Comparison of ENCODE assay signal across 18 cellular contexts in genomic region chr15:55518641-55519040, GRCh38. TPM values are rescaled to one million over a fixed set of nuclear protein-coding genes. Genes with fewer than 3 reads are reported as not detected.
DNase-seq lines count a peak whose midpoint lies in the region; ATAC-seq and TF ChIP-seq lines count a peak whose summit lies in the region.
"Had no signal": no experiment of that assay in that cellular context is flagged by ENCODE, and none has a peak within 500 bp of the region (broad histone marks: within the 10 kb centered on the region; RNA-seq: fewer than 3 reads in every experiment).

No MANE protein-coding gene starts in this region.

- no peak overlapping the region for H3K4me3 Mint-ChIP-seq in neural crest cell
- no peak overlapping the region for H3K4me3 Mint-ChIP-seq in activated CD4-positive, alpha-beta T cell treated with anti-CD3 and anti-CD28 coated beads, Interleukin-2, amount 10 ng/mL, durations not matched to agents 24 days and 14 days
- H3K4me3 Mint-ChIP-seq: stimulated activated naive B cell treated with anti-CD40 and anti-IgM and Interleukin-4, amounts not matched to agents 10 μg/mL and 1 μg/mL and 100 μg/mL, for 72 hours; T-cell had no signal

- no peak for ATAC-seq in HG02981 (IDR thresholded peaks at IDR 0.05; ENCODE audit: unreplicated experiment)
- ATAC-seq in gastroesophageal sphincter: no peak
- ATAC-seq: stimulated activated naive B cell treated with anti-CD40 and anti-IgM and Interleukin-4, amounts not matched to agents 10 μg/mL and 1 μg/mL and 100 μg/mL, for 72 hours; T-cell had no signal

- H3K4me1 Mint-ChIP-seq in neural crest cell: no peaks in the 10 kb centered on the region
- peaks cover 2% of the 10 kb centered on the region for H3K4me1 Mint-ChIP-seq in activated CD4-positive, alpha-beta T cell treated with anti-CD3 and anti-CD28 coated beads, Interleukin-2, amount 10 ng/mL, durations not matched to agents 24 days and 14 days
- H3K4me1 Mint-ChIP-seq: stimulated activated naive B cell treated with anti-CD40 and anti-IgM and Interleukin-4, amounts not matched to agents 10 μg/mL and 1 μg/mL and 100 μg/mL, for 72 hours; T-cell had no signal

- TF ChIP-seq EP300 in gastroesophageal sphincter (IDR thresholded peaks at IDR 0.05): no peak

- H3K4me1 ChIP-seq in MM.1S (ENCODE audit: low read length) (no peaks in the 10 kb centered on the region), gastroesophageal sphincter (no peaks in the 10 kb centered on the region)
- H3K4me1 ChIP-seq: adrenal gland, colonic mucosa, esophagus muscularis mucosa, spleen, tibial nerve had no signal

- H3K27ac ChIP-seq in C4-2B (no peak overlapping the region), MM.1S (ENCODE audit: low read length) (no peak overlapping the region), gastroesophageal sphincter (no peak overlapping the region)
- H3K27ac ChIP-seq: adrenal gland, colonic mucosa, esophagus muscularis mucosa, spleen, tibial nerve, WERI-Rb-1 had no signal

- H3K27me3 Mint-ChIP-seq in neural crest cell (ENCODE audit: low read depth): no peaks in the 10 kb centered on the region
- H3K27me3 Mint-ChIP-seq in activated CD4-positive, alpha-beta T cell treated with anti-CD3 and anti-CD28 coated beads, Interleukin-2, amount 10 ng/mL, durations not matched to agents 24 days and 14 days: peaks cover 26% of the 10 kb centered on the region

- no peak overlapping the region for H3K27ac Mint-ChIP-seq in neural crest cell (ENCODE audit: unreplicated experiment)
- no peak overlapping the region for H3K27ac Mint-ChIP-seq in activated CD4-positive, alpha-beta T cell treated with anti-CD3 and anti-CD28 coated beads, Interleukin-2, amount 10 ng/mL, durations not matched to agents 24 days and 14 days
- H3K27ac Mint-ChIP-seq: stimulated activated naive B cell treated with anti-CD40 and anti-IgM and Interleukin-4, amounts not matched to agents 10 μg/mL and 1 μg/mL and 100 μg/mL, for 72 hours; T-cell had no signal

- no peaks in the 10 kb centered on the region for H3F3A ChIP-seq in MM.1S (ENCODE audit: insufficient read depth, low read length)

- H4K20me1 ChIP-seq in MM.1S (ENCODE audit: insufficient read depth, low read length): no peaks in the 10 kb centered on the region

- no peaks in the 10 kb centered on the region for H3K9me2 ChIP-seq in MM.1S (replicated peaks; ENCODE audit: insufficient read depth, low read length)

- H3K4me3 ChIP-seq in MM.1S (ENCODE audit: low read length): no peak overlapping the region
- no peak overlapping the region for H3K4me3 ChIP-seq in choroid plexus epithelial cell (ENCODE audit: low read depth, low read length)
- no peak overlapping the region for H3K4me3 ChIP-seq in gastroesophageal sphincter
- H3K4me3 ChIP-seq: adrenal gland, colonic mucosa, esophagus muscularis mucosa, spleen, tibial nerve had no signal

- H3K9me3 ChIP-seq in MM.1S (replicated peaks; ENCODE audit: insufficient read depth, low read length): no peaks in the 10 kb centered on the region
- no peaks in the 10 kb centered on the region for H3K9me3 ChIP-seq in gastroesophageal sphincter
- H3K9me3 ChIP-seq: adrenal gland, colonic mucosa, esophagus muscularis mucosa, spleen had no signal

- DNase-seq in MM.1S: no peak
- DNase-seq in choroid plexus epithelial cell (ENCODE audit: low read depth): peak; percentile 38
- no peak for DNase-seq in neural crest cell (ENCODE audit: low read depth, low spot score)
- no peak for DNase-seq in kidney tubule cell (ENCODE audit: low spot score)
- DNase-seq in activated CD4-positive, alpha-beta T cell treated with anti-CD3 and anti-CD28 coated beads, Interleukin-2, amount 10 ng/mL, durations not matched to agents 24 days and 14 days: no peak
- DNase-seq: adrenal gland; C1 segment of cervical spinal cord; colonic mucosa; MV-4-11; spleen; stimulated activated naive B cell treated with anti-CD40 and anti-IgM and Interleukin-4, amounts not matched to agents 10 μg/mL and 1 μg/mL and 100 μg/mL, for 72 hours; T-cell; WERI-Rb-1 had no signal

- H3K27me3 ChIP-seq in MM.1S (replicated peaks; ENCODE audit: insufficient read depth, low read length) (no peaks in the 10 kb centered on the region), gastroesophageal sphincter (no peaks in the 10 kb centered on the region)
- H3K27me3 ChIP-seq: adrenal gland, colonic mucosa, esophagus muscularis mucosa, tibial nerve had no signal

- H3K9me3 Mint-ChIP-seq in neural crest cell: peaks cover 11% of the 10 kb centered on the region
- no peaks in the 10 kb centered on the region for H3K9me3 Mint-ChIP-seq in activated CD4-positive, alpha-beta T cell treated with anti-CD3 and anti-CD28 coated beads, Interleukin-2, amount 10 ng/mL, durations not matched to agents 24 days and 14 days
- H3K9me3 Mint-ChIP-seq: stimulated activated naive B cell treated with anti-CD40 and anti-IgM and Interleukin-4, amounts not matched to agents 10 μg/mL and 1 μg/mL and 100 μg/mL, for 72 hours had no signal

- H3K9ac ChIP-seq in MM.1S (ENCODE audit: low read length): no peak overlapping the region

- H2AFZ ChIP-seq in MM.1S (ENCODE audit: low read length): no peak overlapping the region

- TF ChIP-seq CTCF in C4-2B (conservative IDR thresholded peaks at IDR 0.05): peak; percentile 34; the same call in 1 of the 2 replicates
- TF ChIP-seq CTCF in MM.1S (IDR thresholded peaks at IDR 0.05; ENCODE audit: low read length): peak; percentile 8
- TF ChIP-seq CTCF in choroid plexus epithelial cell (conservative IDR thresholded peaks at IDR 0.05; ENCODE audit: low read depth, low read length): peak; percentile 47
- peak; percentile 55 for TF ChIP-seq CTCF in neural crest cell (conservative IDR thresholded peaks at IDR 0.05)
- no peak for TF ChIP-seq CTCF in gastroesophageal sphincter (IDR thresholded peaks at IDR 0.05)

- 77% methylated on average over 2 of the region's 2 CpGs for WGBS in gastroesophageal sphincter (ENCODE audit: low coverage in 1 of 2), 2 donors

- H3K79me2 ChIP-seq in MM.1S (ENCODE audit: low read length): no peaks in the 10 kb centered on the region

- H3K36me3 Mint-ChIP-seq in neural crest cell (ENCODE audit: low read depth): peaks cover 5% of the 10 kb centered on the region
- H3K36me3 Mint-ChIP-seq in activated CD4-positive, alpha-beta T cell treated with anti-CD3 and anti-CD28 coated beads, Interleukin-2, amount 10 ng/mL, durations not matched to agents 24 days and 14 days (ENCODE audit: low read depth): no peaks in the 10 kb centered on the region
- H3K36me3 Mint-ChIP-seq: stimulated activated naive B cell treated with anti-CD40 and anti-IgM and Interleukin-4, amounts not matched to agents 10 μg/mL and 1 μg/mL and 100 μg/mL, for 72 hours; T-cell had no signal

- H3K4me2 ChIP-seq in MM.1S (ENCODE audit: low read depth, low read length): no peak overlapping the region

- no peaks in the 10 kb centered on the region for H3K36me3 ChIP-seq in MM.1S (replicated peaks; ENCODE audit: insufficient read depth, low read length)
- H3K36me3 ChIP-seq in gastroesophageal sphincter: no peaks in the 10 kb centered on the region
- H3K36me3 ChIP-seq: adrenal gland, colonic mucosa, esophagus muscularis mucosa, spleen, tibial nerve, WERI-Rb-1 had no signal

- TF ChIP-seq POLR2A in gastroesophageal sphincter (IDR thresholded peaks at IDR 0.05): no peak

- intact Hi-C loops in activated CD4-positive, alpha-beta T cell treated with anti-CD3 and anti-CD28 coated beads, Interleukin-2, amount 10 ng/mL, durations not matched to agents 24 days and 14 days (cut with micrococcal nuclease): no loop called here

RNA-seq across cellular contexts. Expression of gene DNAAF4, which starts 10.6 kb away (rescaled TPM):
- 5.1 and 5.3 TPM in 2 replicates for total RNA-seq in neural crest cell
- 1 to 10 TPM in 2 of 4 donors, under 1 TPM in 1, not detected in 1; 0.40 to 3.5 (median 1.5) TPM for total RNA-seq in gastroesophageal sphincter
- 0.26 TPM in 1 of 2 replicates, not detected in the other for total RNA-seq in activated CD4-positive, alpha-beta T cell treated with anti-CD3 and anti-CD28 coated beads, Interleukin-2, amount 10 ng/mL, durations not matched to agents 24 days and 14 days

Comparison
In these comparisons a context has a peak if more than half of its experiments do, and no peak if none do; other contexts are left out.
1. CTCF ChIP-seq: peak in C4-2B (single experiment), MM.1S (single experiment), choroid plexus epithelial cell (single experiment) and neural crest cell (single experiment); none in gastroesophageal sphincter (0 of 4).